Comparison of ENCODE assay signal across 18 cellular contexts in the genomic region with DNA sequence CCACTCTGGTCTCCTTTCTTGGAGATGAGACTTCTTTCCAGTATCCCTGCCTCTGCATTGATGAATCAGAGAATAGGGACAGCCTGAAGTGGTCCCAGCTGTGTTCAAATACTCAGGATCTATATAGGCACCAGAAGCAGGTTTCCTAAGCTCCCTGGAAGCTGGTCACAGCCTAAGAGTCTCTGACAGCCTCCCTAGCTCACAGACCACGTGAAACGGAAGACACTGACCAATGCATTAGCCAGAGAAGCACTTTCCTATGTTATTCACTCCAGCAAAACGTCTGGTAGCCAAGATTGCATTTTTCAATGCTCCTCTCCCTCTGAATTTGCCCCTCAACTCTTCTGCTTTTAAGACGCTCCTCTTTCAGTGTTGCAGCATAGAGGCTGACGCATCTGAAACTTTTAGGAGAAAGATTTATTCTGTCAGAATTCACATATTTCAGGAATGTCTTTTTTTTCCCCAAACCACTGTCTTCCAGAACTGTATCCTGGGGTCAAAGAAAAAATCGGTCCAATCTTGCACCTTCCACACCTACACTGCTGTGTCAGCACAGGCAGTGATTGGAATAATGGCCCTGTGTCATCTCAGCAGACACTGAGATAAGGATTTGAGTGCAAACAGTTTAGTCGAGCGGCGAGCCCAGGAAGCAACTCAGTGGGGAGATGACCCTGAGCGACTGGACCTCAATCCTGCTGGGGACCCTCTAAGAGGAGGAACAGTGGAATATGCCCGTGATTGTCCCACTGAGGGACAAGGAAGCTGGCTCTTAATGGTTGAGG.
DNase-seq lines count a peak whose midpoint lies in the region; FAIRE-seq and TF ChIP-seq lines count a peak whose summit lies in the region.
"Had no signal": no experiment of that assay in that cellular context is flagged by ENCODE, and none has a peak within 500 bp of the region (broad histone marks: within the 10 kb centered on the region; RNA-seq: fewer than 3 reads in every experiment).

No MANE protein-coding gene starts in this region.

- no TSS peak for BruUV-seq in Caco-2 (replicated peaks; lab: Mats Ljungman, UMichigan)

- WGBS in stomach, 5 donors: 49 to 70% (median 58%) methylated on average over 11 of the region's 11 CpGs

- no peak for TF ChIP-seq CTCF in Caco-2 (IDR thresholded peaks at IDR 0.05; ENCODE audit: insufficient read depth in 1 of 2, low read depth in 1 of 2, low read length in 1 of 2, severe bottlenecking in 1 of 2, unreplicated experiment in 1 of 2)
- TF ChIP-seq CTCF in fibroblast of villous mesenchyme (IDR thresholded peaks at IDR 0.05; ENCODE audit: insufficient read depth, low read depth, low read length): no peak
- no peak for TF ChIP-seq CTCF in stomach (IDR thresholded peaks at IDR 0.05)

- no peaks in the 10 kb centered on the region for H3K9me3 Mint-ChIP-seq in Caco-2 (ENCODE audit: unreplicated experiment)
- H3K9me3 Mint-ChIP-seq: T-helper 2 cell treated with Interferon-gamma antibody and Interleukin-4, amounts not matched to agents 5 μg/mL and 100 μg/mL, for 36 hours had no signal

- H3K4me1 ChIP-seq in Caco-2 (peaks cover 22% of the 10 kb centered on the region), stomach (peaks cover 22 to 38% (median 30%) of the 10 kb centered on the region in 4 donors)

- H3K4me3 ChIP-seq in Caco-2 (ENCODE audit: low read depth, low read length) (no peak overlapping the region), MG63 (no peak overlapping the region), fibroblast of villous mesenchyme (ENCODE audit: low read depth, low read length) (no peak overlapping the region), stomach (no peak overlapping the region)
- H3K4me3 ChIP-seq: gastrocnemius medialis, mucosa of descending colon, right lobe of liver had no signal

- no peak overlapping the region for H3K4me3 Mint-ChIP-seq in Caco-2 (ENCODE audit: unreplicated experiment)
- H3K4me3 Mint-ChIP-seq: T-helper 2 cell treated with Interferon-gamma antibody and Interleukin-4, amounts not matched to agents 5 μg/mL and 100 μg/mL, for 36 hours had no signal

- H3K4me1 Mint-ChIP-seq in Caco-2 (ENCODE audit: low read depth, unreplicated experiment): peaks cover 43% of the 10 kb centered on the region

- H3K36me3 Mint-ChIP-seq in Caco-2 (ENCODE audit: insufficient read depth, unreplicated experiment): no peaks in the 10 kb centered on the region

- H3K27ac Mint-ChIP-seq in Caco-2 (ENCODE audit: unreplicated experiment): peak overlapping the region; percentile 29
- H3K27ac Mint-ChIP-seq: T-helper 2 cell treated with Interferon-gamma antibody and Interleukin-4, amounts not matched to agents 5 μg/mL and 100 μg/mL, for 36 hours had no signal

- H3K27me3 ChIP-seq in Caco-2 (replicated peaks; ENCODE audit: control insufficient read depth, insufficient read depth, low read length): no peaks in the 10 kb centered on the region
- H3K27me3 ChIP-seq in MG63: no peaks in the 10 kb centered on the region
- no peaks in the 10 kb centered on the region for H3K27me3 ChIP-seq in stomach
- H3K27me3 ChIP-seq: gastrocnemius medialis had no signal

- no peaks in the 10 kb centered on the region for H3K27me3 Mint-ChIP-seq in Caco-2 (ENCODE audit: insufficient read depth, unreplicated experiment)

- intact Hi-C loops in Caco-2 (cut with micrococcal nuclease; ENCODE audit: unreplicated experiment): loop anchor here (2.0 to 10.0 kb wide), 2 partner anchors 301 to 387 kb away; partner anchors contain the start of gene RBPJ
- intact Hi-C loops in stomach (cut with DNase I; ENCODE audit: low total_unique reads): no loop called here

- CTCF ChIA-PET in Caco-2 (lab: Charles Lee): no interaction called here

- POLR2A ChIA-PET in Caco-2 (lab: Charles Lee): no interaction called here

- H3K36me3 ChIP-seq in Caco-2 (ENCODE audit: control insufficient read depth, insufficient read depth, low read length): no peaks in the 10 kb centered on the region
- no peaks in the 10 kb centered on the region for H3K36me3 ChIP-seq in MG63
- no peaks in the 10 kb centered on the region for H3K36me3 ChIP-seq in stomach
- H3K36me3 ChIP-seq: gastrocnemius medialis, right lobe of liver had no signal

- no peaks in the 10 kb centered on the region for H3K9me3 ChIP-seq in Caco-2
- no peaks in the 10 kb centered on the region for H3K9me3 ChIP-seq in MG63
- no peaks in the 10 kb centered on the region for H3K9me3 ChIP-seq in stomach
- H3K9me3 ChIP-seq: gastrocnemius medialis, mucosa of descending colon, right lobe of liver had no signal

- no peak for TF ChIP-seq POLR2A in stomach (IDR thresholded peaks at IDR 0.05)

- no peak for TF ChIP-seq EP300 in stomach (IDR thresholded peaks at IDR 0.05)

- no peak for FAIRE-seq in RCC 7860 (lab: Jason Lieb, UNC)

- peak overlapping the region in 3 of 5 donors; percentile 50 to 69 (median 62) for H3K27ac ChIP-seq in stomach
- H3K27ac ChIP-seq: gastrocnemius medialis, right lobe of liver had no signal

- DNase-seq in Caco-2: no peak
- peak; percentile 26 for DNase-seq in MG63
- peak; percentile 49 for DNase-seq in fibroblast of villous mesenchyme (ENCODE audit: low read depth)
- DNase-seq in stomach: no peak
- DNase-seq in RCC 7860 (ENCODE audit: low spot score): no peak
- DNase-seq in effector CD4-positive, alpha-beta T cell: no peak
- DNase-seq in NCI-H1417 (lab: John Stamatoyannopoulos, UW): no peak
- DNase-seq: activated CD4-positive, CD25-positive, alpha-beta regulatory T cell treated with anti-CD3 and anti-CD28 coated beads, Interleukin-2, amount 50 U/mL, for 72 hours; gastrocnemius medialis; H7; Karpas-422; left colon; mucosa of descending colon; NCI-H1436; nucleus accumbens; right lobe of liver; stimulated activated CD4-positive, alpha-beta T cell treated with anti-CD3 and anti-CD28 coated beads, Interleukin-2, amount 100 ng/mL, for 48 hours had no signal

Comparison
In these comparisons a context has a peak if more than half of its experiments do, and no peak if none do; other contexts are left out.
1. DNase-seq: peak in MG63 (single experiment) and fibroblast of villous mesenchyme (single experiment); none in Caco-2 (0 of 2), stomach (single experiment), RCC 7860 (single experiment), effector CD4-positive, alpha-beta T cell (single experiment) and NCI-H1417 (0 of 3).